1 cellular context compared by ENCODE assay signal in the genomic region with DNA sequence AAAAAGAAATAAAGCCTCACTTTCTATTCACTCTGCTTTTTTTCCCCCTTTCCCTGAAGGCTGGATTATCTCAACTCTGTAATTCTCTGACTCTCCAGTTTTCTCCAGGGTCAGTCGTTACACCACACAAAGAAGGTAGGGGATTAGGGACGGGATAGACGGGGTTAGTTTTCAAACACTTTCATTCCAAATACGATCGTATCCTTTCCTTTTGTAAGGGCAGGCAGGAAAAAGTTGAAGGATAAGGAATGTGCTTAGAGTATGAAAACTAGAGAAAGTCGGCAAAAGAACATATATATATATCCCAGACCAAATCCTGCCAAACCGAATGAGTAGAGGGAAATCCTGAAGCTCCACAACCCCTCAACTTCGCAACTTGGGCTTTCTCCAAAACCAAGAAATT.
A peak's percentile ranks its signal among the peaks of the same experiment; 100 is the strongest.
TF ChIP-seq lines count a peak whose summit lies in the region.

No MANE protein-coding gene starts in this region.

TF ChIP-seq in K562, 482 proteins besides CTCF, POLR2A, EP300 and RAD21 (continues in another document):
- TF ChIP-seq ZNF12 (CRISPR knock-in tag; IDR thresholded peaks at IDR 0.05), result no peak
- TF ChIP-seq CCAR2 (IDR thresholded peaks at IDR 0.05; ENCODE audit: low read depth, low read length), result no peak
- no peak for TF ChIP-seq POLR3A (IDR thresholded peaks at IDR 0.05; ENCODE audit: borderline replicate concordance, extremely low read depth, insufficient read depth, insufficient read length)
- 0 out of 2 replicates have a peak, but pooled peaks have one; percentile 23 for TF ChIP-seq ELF4 (CRISPR knock-in tag; IDR thresholded peaks at IDR 0.05)
- 0 out of 4 replicates have a peak, but pooled peaks of 1 of the 2 experiments have one; percentile 49 for TF ChIP-seq SIN3A (IDR thresholded peaks at IDR 0.05; ENCODE audit: borderline replicate concordance in 2 of 2, control insufficient read depth in 1 of 2, low read depth in 2 of 2, low read length in 2 of 2)
- no peak for TF ChIP-seq FOXJ3 (CRISPR knock-in tag; IDR thresholded peaks at IDR 0.05)
- TF ChIP-seq, protein P1, sequence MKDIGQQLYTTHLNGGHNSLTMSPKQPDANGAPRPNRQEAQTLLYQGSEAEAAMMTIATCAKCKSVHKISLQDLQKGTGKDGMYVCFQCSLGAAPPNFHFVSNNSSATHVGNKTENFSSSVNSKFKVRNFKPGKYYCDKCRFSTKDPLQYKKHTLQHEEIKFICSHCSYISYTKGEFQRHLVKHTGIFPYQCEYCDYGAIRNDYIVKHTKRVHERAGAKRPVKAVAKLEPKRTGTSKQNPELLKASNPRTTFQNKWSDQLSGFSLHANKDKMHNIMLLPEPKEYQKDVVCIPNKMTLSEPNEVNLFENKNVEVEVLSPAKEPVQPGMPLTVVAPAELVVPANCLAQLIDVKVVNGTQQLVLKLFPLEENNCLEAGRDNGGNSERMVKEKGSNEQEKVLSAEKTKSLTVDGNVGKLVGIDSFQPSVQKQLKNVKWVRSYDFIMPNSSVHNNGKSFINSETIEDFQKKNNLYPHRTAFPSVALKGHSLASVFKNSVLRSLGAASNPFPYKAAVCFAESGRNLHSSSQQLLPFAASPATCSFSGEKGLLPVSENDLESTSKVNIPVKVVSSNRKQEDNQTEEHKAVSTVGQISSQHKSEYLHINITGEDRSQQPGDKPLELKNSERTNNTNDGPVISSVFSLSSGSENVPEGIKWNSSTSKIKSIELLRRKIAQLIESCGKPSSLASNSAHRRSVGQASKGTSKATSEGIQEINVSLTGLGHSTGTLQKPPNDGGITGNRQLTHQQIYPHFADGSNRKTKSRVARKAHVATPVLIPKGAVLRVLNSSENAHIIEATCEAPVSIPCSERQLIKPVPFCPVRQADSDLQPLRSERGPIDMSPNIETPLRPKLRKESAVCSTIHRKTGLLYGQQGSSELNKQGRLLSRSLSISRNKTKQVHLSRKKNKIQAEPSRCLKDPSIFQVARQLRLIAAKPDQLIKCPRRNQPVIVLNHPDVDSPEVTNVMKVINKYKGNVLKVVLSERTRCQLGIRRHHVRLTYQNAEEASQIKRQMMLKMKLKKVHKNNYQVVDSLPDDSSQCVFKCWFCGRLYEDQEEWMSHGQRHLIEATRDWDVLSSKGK (CRISPR knock-in tag; IDR thresholded peaks at IDR 0.05), result peak; percentile 38; the same call in 1 of the 2 replicates
- no peak for TF ChIP-seq FUS (optimal IDR thresholded peaks at IDR 0.05; ENCODE audit: low read depth, low read length)
- TF ChIP-seq ZNF780A (CRISPR knock-in tag; IDR thresholded peaks at IDR 0.05), result no peak
- TF ChIP-seq ZNF263 (CRISPR knock-in tag; IDR thresholded peaks at IDR 0.05; ENCODE audit: borderline replicate concordance), result no peak
- peak; percentile 20 for TF ChIP-seq BRD9 (IDR thresholded peaks at IDR 0.05; ENCODE audit: low read depth, partially characterized antibody)
- TF ChIP-seq TAF15 (IDR thresholded peaks at IDR 0.05; ENCODE audit: low read depth, low read length), result no peak
- TF ChIP-seq HDAC3 (IDR thresholded peaks at IDR 0.05; ENCODE audit: borderline replicate concordance, partially characterized antibody), result peak; percentile 60
- TF ChIP-seq, protein P2, sequence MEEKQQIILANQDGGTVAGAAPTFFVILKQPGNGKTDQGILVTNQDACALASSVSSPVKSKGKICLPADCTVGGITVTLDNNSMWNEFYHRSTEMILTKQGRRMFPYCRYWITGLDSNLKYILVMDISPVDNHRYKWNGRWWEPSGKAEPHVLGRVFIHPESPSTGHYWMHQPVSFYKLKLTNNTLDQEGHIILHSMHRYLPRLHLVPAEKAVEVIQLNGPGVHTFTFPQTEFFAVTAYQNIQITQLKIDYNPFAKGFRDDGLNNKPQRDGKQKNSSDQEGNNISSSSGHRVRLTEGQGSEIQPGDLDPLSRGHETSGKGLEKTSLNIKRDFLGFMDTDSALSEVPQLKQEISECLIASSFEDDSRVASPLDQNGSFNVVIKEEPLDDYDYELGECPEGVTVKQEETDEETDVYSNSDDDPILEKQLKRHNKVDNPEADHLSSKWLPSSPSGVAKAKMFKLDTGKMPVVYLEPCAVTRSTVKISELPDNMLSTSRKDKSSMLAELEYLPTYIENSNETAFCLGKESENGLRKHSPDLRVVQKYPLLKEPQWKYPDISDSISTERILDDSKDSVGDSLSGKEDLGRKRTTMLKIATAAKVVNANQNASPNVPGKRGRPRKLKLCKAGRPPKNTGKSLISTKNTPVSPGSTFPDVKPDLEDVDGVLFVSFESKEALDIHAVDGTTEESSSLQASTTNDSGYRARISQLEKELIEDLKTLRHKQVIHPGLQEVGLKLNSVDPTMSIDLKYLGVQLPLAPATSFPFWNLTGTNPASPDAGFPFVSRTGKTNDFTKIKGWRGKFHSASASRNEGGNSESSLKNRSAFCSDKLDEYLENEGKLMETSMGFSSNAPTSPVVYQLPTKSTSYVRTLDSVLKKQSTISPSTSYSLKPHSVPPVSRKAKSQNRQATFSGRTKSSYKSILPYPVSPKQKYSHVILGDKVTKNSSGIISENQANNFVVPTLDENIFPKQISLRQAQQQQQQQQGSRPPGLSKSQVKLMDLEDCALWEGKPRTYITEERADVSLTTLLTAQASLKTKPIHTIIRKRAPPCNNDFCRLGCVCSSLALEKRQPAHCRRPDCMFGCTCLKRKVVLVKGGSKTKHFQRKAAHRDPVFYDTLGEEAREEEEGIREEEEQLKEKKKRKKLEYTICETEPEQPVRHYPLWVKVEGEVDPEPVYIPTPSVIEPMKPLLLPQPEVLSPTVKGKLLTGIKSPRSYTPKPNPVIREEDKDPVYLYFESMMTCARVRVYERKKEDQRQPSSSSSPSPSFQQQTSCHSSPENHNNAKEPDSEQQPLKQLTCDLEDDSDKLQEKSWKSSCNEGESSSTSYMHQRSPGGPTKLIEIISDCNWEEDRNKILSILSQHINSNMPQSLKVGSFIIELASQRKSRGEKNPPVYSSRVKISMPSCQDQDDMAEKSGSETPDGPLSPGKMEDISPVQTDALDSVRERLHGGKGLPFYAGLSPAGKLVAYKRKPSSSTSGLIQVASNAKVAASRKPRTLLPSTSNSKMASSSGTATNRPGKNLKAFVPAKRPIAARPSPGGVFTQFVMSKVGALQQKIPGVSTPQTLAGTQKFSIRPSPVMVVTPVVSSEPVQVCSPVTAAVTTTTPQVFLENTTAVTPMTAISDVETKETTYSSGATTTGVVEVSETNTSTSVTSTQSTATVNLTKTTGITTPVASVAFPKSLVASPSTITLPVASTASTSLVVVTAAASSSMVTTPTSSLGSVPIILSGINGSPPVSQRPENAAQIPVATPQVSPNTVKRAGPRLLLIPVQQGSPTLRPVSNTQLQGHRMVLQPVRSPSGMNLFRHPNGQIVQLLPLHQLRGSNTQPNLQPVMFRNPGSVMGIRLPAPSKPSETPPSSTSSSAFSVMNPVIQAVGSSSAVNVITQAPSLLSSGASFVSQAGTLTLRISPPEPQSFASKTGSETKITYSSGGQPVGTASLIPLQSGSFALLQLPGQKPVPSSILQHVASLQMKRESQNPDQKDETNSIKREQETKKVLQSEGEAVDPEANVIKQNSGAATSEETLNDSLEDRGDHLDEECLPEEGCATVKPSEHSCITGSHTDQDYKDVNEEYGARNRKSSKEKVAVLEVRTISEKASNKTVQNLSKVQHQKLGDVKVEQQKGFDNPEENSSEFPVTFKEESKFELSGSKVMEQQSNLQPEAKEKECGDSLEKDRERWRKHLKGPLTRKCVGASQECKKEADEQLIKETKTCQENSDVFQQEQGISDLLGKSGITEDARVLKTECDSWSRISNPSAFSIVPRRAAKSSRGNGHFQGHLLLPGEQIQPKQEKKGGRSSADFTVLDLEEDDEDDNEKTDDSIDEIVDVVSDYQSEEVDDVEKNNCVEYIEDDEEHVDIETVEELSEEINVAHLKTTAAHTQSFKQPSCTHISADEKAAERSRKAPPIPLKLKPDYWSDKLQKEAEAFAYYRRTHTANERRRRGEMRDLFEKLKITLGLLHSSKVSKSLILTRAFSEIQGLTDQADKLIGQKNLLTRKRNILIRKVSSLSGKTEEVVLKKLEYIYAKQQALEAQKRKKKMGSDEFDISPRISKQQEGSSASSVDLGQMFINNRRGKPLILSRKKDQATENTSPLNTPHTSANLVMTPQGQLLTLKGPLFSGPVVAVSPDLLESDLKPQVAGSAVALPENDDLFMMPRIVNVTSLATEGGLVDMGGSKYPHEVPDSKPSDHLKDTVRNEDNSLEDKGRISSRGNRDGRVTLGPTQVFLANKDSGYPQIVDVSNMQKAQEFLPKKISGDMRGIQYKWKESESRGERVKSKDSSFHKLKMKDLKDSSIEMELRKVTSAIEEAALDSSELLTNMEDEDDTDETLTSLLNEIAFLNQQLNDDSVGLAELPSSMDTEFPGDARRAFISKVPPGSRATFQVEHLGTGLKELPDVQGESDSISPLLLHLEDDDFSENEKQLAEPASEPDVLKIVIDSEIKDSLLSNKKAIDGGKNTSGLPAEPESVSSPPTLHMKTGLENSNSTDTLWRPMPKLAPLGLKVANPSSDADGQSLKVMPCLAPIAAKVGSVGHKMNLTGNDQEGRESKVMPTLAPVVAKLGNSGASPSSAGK (IDR thresholded peaks at IDR 0.05), result peak; percentile 81; the same call in 1 of the 2 replicates
- TF ChIP-seq ZNF589 (CRISPR knock-in tag; IDR thresholded peaks at IDR 0.05; ENCODE audit: low read depth), result peak; percentile 54; the same call in 1 of the 2 replicates
- no peak for TF ChIP-seq ZNF436 (CRISPR knock-in tag; IDR thresholded peaks at IDR 0.05)
- peak; percentile 77 for TF ChIP-seq NFIC (IDR thresholded peaks at IDR 0.05)
- TF ChIP-seq, protein P3, sequence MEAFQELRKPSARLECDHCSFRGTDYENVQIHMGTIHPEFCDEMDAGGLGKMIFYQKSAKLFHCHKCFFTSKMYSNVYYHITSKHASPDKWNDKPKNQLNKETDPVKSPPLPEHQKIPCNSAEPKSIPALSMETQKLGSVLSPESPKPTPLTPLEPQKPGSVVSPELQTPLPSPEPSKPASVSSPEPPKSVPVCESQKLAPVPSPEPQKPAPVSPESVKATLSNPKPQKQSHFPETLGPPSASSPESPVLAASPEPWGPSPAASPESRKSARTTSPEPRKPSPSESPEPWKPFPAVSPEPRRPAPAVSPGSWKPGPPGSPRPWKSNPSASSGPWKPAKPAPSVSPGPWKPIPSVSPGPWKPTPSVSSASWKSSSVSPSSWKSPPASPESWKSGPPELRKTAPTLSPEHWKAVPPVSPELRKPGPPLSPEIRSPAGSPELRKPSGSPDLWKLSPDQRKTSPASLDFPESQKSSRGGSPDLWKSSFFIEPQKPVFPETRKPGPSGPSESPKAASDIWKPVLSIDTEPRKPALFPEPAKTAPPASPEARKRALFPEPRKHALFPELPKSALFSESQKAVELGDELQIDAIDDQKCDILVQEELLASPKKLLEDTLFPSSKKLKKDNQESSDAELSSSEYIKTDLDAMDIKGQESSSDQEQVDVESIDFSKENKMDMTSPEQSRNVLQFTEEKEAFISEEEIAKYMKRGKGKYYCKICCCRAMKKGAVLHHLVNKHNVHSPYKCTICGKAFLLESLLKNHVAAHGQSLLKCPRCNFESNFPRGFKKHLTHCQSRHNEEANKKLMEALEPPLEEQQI (IDR thresholded peaks at IDR 0.05), result no peak
- TF ChIP-seq, protein P4, sequence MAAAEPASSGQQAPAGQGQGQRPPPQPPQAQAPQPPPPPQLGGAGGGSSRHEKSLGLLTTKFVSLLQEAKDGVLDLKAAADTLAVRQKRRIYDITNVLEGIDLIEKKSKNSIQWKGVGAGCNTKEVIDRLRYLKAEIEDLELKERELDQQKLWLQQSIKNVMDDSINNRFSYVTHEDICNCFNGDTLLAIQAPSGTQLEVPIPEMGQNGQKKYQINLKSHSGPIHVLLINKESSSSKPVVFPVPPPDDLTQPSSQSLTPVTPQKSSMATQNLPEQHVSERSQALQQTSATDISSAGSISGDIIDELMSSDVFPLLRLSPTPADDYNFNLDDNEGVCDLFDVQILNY (CRISPR knock-in tag; IDR thresholded peaks at IDR 0.05), result no peak
- no peak for TF ChIP-seq RAD51 (IDR thresholded peaks at IDR 0.05; ENCODE audit: borderline replicate concordance, low read depth)
- peak; percentile 77; the same call in 1 of the 2 replicates for TF ChIP-seq NFRKB (IDR thresholded peaks at IDR 0.05; ENCODE audit: low read depth)
- peak; percentile 30 for TF ChIP-seq SMAD1 (IDR thresholded peaks at IDR 0.05; ENCODE audit: low read depth, low read length, partially characterized antibody)
- TF ChIP-seq ZNF175 (CRISPR knock-in tag; IDR thresholded peaks at IDR 0.05; ENCODE audit: low read depth), result peak; percentile 52; the same call in 1 of the 2 replicates
- TF ChIP-seq, protein P5, sequence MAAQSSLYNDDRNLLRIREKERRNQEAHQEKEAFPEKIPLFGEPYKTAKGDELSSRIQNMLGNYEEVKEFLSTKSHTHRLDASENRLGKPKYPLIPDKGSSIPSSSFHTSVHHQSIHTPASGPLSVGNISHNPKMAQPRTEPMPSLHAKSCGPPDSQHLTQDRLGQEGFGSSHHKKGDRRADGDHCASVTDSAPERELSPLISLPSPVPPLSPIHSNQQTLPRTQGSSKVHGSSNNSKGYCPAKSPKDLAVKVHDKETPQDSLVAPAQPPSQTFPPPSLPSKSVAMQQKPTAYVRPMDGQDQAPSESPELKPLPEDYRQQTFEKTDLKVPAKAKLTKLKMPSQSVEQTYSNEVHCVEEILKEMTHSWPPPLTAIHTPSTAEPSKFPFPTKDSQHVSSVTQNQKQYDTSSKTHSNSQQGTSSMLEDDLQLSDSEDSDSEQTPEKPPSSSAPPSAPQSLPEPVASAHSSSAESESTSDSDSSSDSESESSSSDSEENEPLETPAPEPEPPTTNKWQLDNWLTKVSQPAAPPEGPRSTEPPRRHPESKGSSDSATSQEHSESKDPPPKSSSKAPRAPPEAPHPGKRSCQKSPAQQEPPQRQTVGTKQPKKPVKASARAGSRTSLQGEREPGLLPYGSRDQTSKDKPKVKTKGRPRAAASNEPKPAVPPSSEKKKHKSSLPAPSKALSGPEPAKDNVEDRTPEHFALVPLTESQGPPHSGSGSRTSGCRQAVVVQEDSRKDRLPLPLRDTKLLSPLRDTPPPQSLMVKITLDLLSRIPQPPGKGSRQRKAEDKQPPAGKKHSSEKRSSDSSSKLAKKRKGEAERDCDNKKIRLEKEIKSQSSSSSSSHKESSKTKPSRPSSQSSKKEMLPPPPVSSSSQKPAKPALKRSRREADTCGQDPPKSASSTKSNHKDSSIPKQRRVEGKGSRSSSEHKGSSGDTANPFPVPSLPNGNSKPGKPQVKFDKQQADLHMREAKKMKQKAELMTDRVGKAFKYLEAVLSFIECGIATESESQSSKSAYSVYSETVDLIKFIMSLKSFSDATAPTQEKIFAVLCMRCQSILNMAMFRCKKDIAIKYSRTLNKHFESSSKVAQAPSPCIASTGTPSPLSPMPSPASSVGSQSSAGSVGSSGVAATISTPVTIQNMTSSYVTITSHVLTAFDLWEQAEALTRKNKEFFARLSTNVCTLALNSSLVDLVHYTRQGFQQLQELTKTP (IDR thresholded peaks at IDR 0.05; ENCODE audit: low read depth in 1 of 2, partially characterized antibody in 2 of 2), result peak; percentile 60 to 79
- 0 out of 2 replicates have a peak, but pooled peaks have one; percentile 10 for TF ChIP-seq PML (IDR thresholded peaks at IDR 0.05; ENCODE audit: low read length)
